In the genomic region with DNA sequence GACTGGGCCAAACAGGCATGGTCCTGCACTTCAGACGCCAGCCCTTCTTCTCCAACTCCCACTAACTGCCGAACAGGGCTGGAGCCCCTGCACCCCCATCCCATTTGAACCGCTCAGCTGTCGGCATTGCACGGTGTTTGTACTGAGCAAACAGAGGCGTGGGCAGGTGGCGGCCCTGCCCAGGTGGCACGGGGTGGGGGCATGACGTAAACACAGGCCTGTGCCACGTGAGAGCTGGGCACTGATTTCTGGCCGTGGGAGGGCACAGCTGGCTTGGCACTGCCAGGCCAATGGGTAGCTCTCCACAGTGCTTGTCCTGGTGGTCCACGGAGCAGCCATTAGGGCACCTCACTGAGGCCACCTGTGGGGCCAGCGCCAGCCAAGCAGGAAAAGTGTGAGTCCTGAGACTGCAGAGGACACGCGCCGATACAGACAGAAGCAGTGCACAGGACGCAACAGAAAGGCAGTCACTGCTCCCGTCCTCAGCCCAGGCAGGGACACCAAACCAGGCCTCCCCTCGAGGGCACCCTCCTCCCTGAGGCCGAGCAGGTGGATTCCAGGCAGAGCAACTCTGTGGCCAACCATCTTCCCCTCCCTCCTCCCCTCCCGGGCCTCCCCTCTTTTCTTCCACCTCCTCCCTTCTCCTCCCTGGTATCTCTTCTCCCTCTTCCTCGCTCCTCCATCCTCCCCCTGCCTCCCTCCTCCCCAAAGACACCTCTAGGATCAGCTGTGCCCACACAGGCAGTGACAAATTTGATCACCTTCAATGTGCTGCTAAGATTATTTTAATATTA, we compare ENCODE assay signal across 14 cellular contexts.
DNase-seq lines count a peak whose midpoint lies in the region; ATAC-seq and TF ChIP-seq lines count a peak whose summit lies in the region.
"Had no signal": no experiment of that assay in that cellular context is flagged by ENCODE, and none has a peak within 500 bp of the region (broad histone marks: within the 10 kb centered on the region; RNA-seq: fewer than 3 reads in every experiment).

No MANE protein-coding gene starts in this region.

- H2AFZ ChIP-seq in OCI-LY1 (ENCODE audit: low read length) (no peak overlapping the region), osteoblast (ENCODE audit: low read length) (no peak overlapping the region), GM23338 (no peak overlapping the region)

- ATAC-seq in Right ventricle myocardium inferior (no peak), lower lobe of right lung (peak; percentile 87 to 93), upper lobe of right lung (peak; percentile 90), GM23338 (no peak)

- H4K20me1 ChIP-seq in OCI-LY1 (ENCODE audit: insufficient read depth, low read length) (no peaks in the 10 kb centered on the region), osteoblast (ENCODE audit: insufficient read depth, low read length) (peaks cover 3% of the 10 kb centered on the region), GM23338 (replicated peaks; ENCODE audit: insufficient read depth) (0 out of 2 replicates have a peak, but pooled peaks cover 4% of the 10 kb centered on the region)

- H3K4me2 ChIP-seq in OCI-LY1 (ENCODE audit: low read length) (peak overlapping the region; percentile 50), osteoblast (ENCODE audit: insufficient read depth, low read length) (no peak overlapping the region), GM23338 (no peak overlapping the region)

- H3K36me3 ChIP-seq in OCI-LY1 (ENCODE audit: insufficient read depth, low read length) (peaks cover 6% of the 10 kb centered on the region), lower lobe of right lung (no peaks in the 10 kb centered on the region), upper lobe of right lung (no peaks in the 10 kb centered on the region), osteoblast (ENCODE audit: insufficient read depth, low read length) (no peaks in the 10 kb centered on the region), GM23338 (ENCODE audit: insufficient read depth) (no peaks in the 10 kb centered on the region)
- H3K36me3 ChIP-seq: SJSA1 had no signal

- H3K4me3 ChIP-seq in OCI-LY1 (ENCODE audit: low read depth, low read length, poor library complexity, severe bottlenecking) = peak overlapping the region; percentile 54
- no peak overlapping the region for H3K4me3 ChIP-seq in lower lobe of right lung
- no peak overlapping the region for H3K4me3 ChIP-seq in upper lobe of right lung
- H3K4me3 ChIP-seq in osteoblast (ENCODE audit: insufficient read depth, low read length) = no peak overlapping the region
- H3K4me3 ChIP-seq in GM23338 = no peak overlapping the region
- H3K4me3 ChIP-seq: SJSA1 had no signal

- H3K27me3 ChIP-seq in OCI-LY1 (ENCODE audit: insufficient read depth, low read length) (no peaks in the 10 kb centered on the region), lower lobe of right lung (ENCODE audit: low read depth) (no peaks in the 10 kb centered on the region), upper lobe of right lung (no peaks in the 10 kb centered on the region), osteoblast (ENCODE audit: insufficient read depth, low read length) (no peaks in the 10 kb centered on the region), GM23338 (ENCODE audit: insufficient read depth) (no peaks in the 10 kb centered on the region)
- H3K27me3 ChIP-seq: neutrophil, SJSA1 had no signal

- H3K4me3 Mint-ChIP-seq in activated T-cell treated with anti-CD3 and anti-CD28 coated beads, Interleukin-2, amount 50 U/mL, for 24 hours = no peak overlapping the region
- H3K4me3 Mint-ChIP-seq in GM23338 = no peak overlapping the region
- H3K4me3 Mint-ChIP-seq: activated naive CD4-positive, alpha-beta T cell treated with anti-CD3 and anti-CD28 coated beads for 36 hours had no signal

- H3K9me2 ChIP-seq in OCI-LY1 (ENCODE audit: low read depth, low read length) (no peaks in the 10 kb centered on the region), GM23338 (ENCODE audit: insufficient read depth) (no peaks in the 10 kb centered on the region)

- peaks cover 40% of the 10 kb centered on the region for H3K4me1 Mint-ChIP-seq in activated T-cell treated with anti-CD3 and anti-CD28 coated beads, Interleukin-2, amount 50 U/mL, for 24 hours (ENCODE audit: low read depth)
- no peaks in the 10 kb centered on the region for H3K4me1 Mint-ChIP-seq in GM23338

- no peaks in the 10 kb centered on the region for H3K9me3 Mint-ChIP-seq in activated T-cell treated with anti-CD3 and anti-CD28 coated beads, Interleukin-2, amount 50 U/mL, for 24 hours
- H3K9me3 Mint-ChIP-seq in GM23338 = peaks cover 23% of the 10 kb centered on the region; the same call in 2 of the 3 replicates
- H3K9me3 Mint-ChIP-seq: activated naive CD4-positive, alpha-beta T cell treated with anti-CD3 and anti-CD28 coated beads for 36 hours had no signal

- peaks cover 50% of the 10 kb centered on the region for H3K4me1 ChIP-seq in OCI-LY1 (ENCODE audit: insufficient read depth, low read length, severe bottlenecking)
- no peaks in the 10 kb centered on the region for H3K4me1 ChIP-seq in lower lobe of right lung
- no peaks in the 10 kb centered on the region for H3K4me1 ChIP-seq in upper lobe of right lung
- H3K4me1 ChIP-seq in osteoblast (ENCODE audit: insufficient read depth, low read length) = peaks cover 18% of the 10 kb centered on the region
- H3K4me1 ChIP-seq in GM23338 (ENCODE audit: insufficient read depth) = no peaks in the 10 kb centered on the region
- H3K4me1 ChIP-seq: SJSA1 had no signal

- H3F3A ChIP-seq in OCI-LY1 (ENCODE audit: insufficient read depth, low read length) (no peaks in the 10 kb centered on the region), GM23338 (replicated peaks; ENCODE audit: low read depth) (no peaks in the 10 kb centered on the region)

- TF ChIP-seq CTCF in OCI-LY1 (IDR thresholded peaks at IDR 0.05; ENCODE audit: low read length) = no peak
- TF ChIP-seq CTCF in lower lobe of right lung (IDR thresholded peaks at IDR 0.05) = no peak
- no peak for TF ChIP-seq CTCF in upper lobe of right lung (IDR thresholded peaks at IDR 0.05)
- TF ChIP-seq CTCF in osteoblast (IDR thresholded peaks at IDR 0.05; ENCODE audit: extremely low read depth, low read depth, low read length) = no peak
- no peak for TF ChIP-seq CTCF in GM23338 (conservative IDR thresholded peaks at IDR 0.05; ENCODE audit: low read depth in 2 of 2)

- H3K27me3 Mint-ChIP-seq in activated T-cell treated with anti-CD3 and anti-CD28 coated beads, Interleukin-2, amount 50 U/mL, for 24 hours = no peaks in the 10 kb centered on the region
- H3K27me3 Mint-ChIP-seq in GM23338 (ENCODE audit: insufficient read depth, low read depth, poor library complexity) = peaks cover 18% of the 10 kb centered on the region

- H3K27ac ChIP-seq in OCI-LY1 (ENCODE audit: low read depth, low read length, poor library complexity, severe bottlenecking) = peak overlapping the region; percentile 94
- H3K27ac ChIP-seq in lower lobe of right lung = no peak overlapping the region
- no peak overlapping the region for H3K27ac ChIP-seq in upper lobe of right lung
- no peak overlapping the region for H3K27ac ChIP-seq in osteoblast (ENCODE audit: low read depth, low read length)
- H3K27ac ChIP-seq in GM23338 (ENCODE audit: low read depth) = no peak overlapping the region
- H3K27ac ChIP-seq: neutrophil, SJSA1 had no signal

- no peak overlapping the region for H3K27ac Mint-ChIP-seq in activated T-cell treated with anti-CD3 and anti-CD28 coated beads, Interleukin-2, amount 50 U/mL, for 24 hours
- H3K27ac Mint-ChIP-seq in GM23338 = no peak overlapping the region
- H3K27ac Mint-ChIP-seq: activated naive CD4-positive, alpha-beta T cell treated with anti-CD3 and anti-CD28 coated beads for 36 hours had no signal

- peak; percentile 59 for DNase-seq in Right ventricle myocardium inferior (ENCODE audit: missing footprints)
- no peak for DNase-seq in cardiac septum (ENCODE audit: low spot score)
- DNase-seq in lower lobe of right lung = peak; percentile 72
- DNase-seq in upper lobe of right lung = peak; percentile 83
- no peak for DNase-seq in activated T-cell treated with anti-CD3 and anti-CD28 coated beads, Interleukin-2, amount 50 U/mL, for 24 hours
- no peak for DNase-seq in osteoblast (ENCODE audit: insufficient read length, low spot score, missing footprints)
- DNase-seq in GM23338 (ENCODE audit: low spot score) = no peak
- DNase-seq: activated naive CD4-positive, alpha-beta T cell treated with anti-CD3 and anti-CD28 coated beads for 36 hours; HCEC 1CT; NCI-H526 treated with DMSO at 0.1 percent for 48 hours; stimulated activated CD4-positive, alpha-beta T cell treated with anti-CD3 and anti-CD28 coated beads, Interleukin-15, amount 100 ng/mL, for 24 hours had no signal

- intact Hi-C loops in Right ventricle myocardium inferior (cut with DNase I) (loop anchor here (10.0 kb wide), 1 partner anchor 114 kb away; no protein-coding TSS in a partner anchor), cardiac septum (cut with DNase I) (no loop called here), lower lobe of right lung (cut with DNase I) (no loop called here), upper lobe of right lung (cut with DNase I) (no loop called here)

- H3K9me3 ChIP-seq in OCI-LY1 (ENCODE audit: low read length) (no peaks in the 10 kb centered on the region), lower lobe of right lung (no peaks in the 10 kb centered on the region), upper lobe of right lung (no peaks in the 10 kb centered on the region), osteoblast (ENCODE audit: low read depth, low read length) (no peaks in the 10 kb centered on the region)
- H3K9me3 ChIP-seq: neutrophil had no signal

- peaks cover 36% of the 10 kb centered on the region for H3K36me3 Mint-ChIP-seq in activated T-cell treated with anti-CD3 and anti-CD28 coated beads, Interleukin-2, amount 50 U/mL, for 24 hours (ENCODE audit: low read depth)
- H3K36me3 Mint-ChIP-seq in GM23338 (ENCODE audit: low read depth) = peaks cover 19% of the 10 kb centered on the region

- H3K9ac ChIP-seq in OCI-LY1 (ENCODE audit: low read length) = peak overlapping the region; percentile 58; the same call in 1 of the 2 replicates

- H3K79me2 ChIP-seq in OCI-LY1 (ENCODE audit: insufficient read depth, low read length) = no peaks in the 10 kb centered on the region
- peaks cover 25% of the 10 kb centered on the region for H3K79me2 ChIP-seq in osteoblast (ENCODE audit: insufficient read depth, low read length)
- no peaks in the 10 kb centered on the region for H3K79me2 ChIP-seq in GM23338 (replicated peaks; ENCODE audit: insufficient read depth)

Comparison
In these comparisons a context has a peak if more than half of its experiments do, and no peak if none do; other contexts are left out.
1. DNase-seq: peak in Right ventricle myocardium inferior (single experiment), lower lobe of right lung (single experiment) and upper lobe of right lung (single experiment); none in cardiac septum (single experiment), activated T-cell treated with anti-CD3 and anti-CD28 coated beads, Interleukin-2, amount 50 U/mL, for 24 hours (single experiment), osteoblast (single experiment) and GM23338 (single experiment).
2. ATAC-seq: peak in lower lobe of right lung (2 of 2) and upper lobe of right lung (single experiment); none in Right ventricle myocardium inferior (single experiment) and GM23338 (single experiment).